Comparison of ENCODE assay signal across 9 cellular contexts in the genomic region with DNA sequence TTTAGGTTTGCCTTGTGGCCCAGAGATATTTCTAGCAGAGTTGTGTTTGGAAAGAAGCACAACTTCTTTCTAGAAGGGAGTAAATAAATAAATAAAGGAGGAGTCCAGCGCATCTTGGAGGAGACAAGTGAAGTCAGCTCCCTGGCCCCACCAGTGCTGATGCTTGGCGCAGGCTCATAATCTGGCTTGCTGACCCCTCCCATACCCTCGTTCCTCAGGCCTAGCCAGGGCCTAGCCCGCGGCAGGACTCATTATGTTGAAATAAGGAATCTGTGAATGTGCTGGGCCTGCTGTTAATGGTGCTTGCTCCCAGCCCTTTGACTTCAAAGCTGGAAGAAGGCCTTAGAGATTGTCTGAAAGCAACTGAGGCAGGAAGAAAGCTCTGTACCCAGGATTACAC. TPM values are rescaled to one million over a fixed set of nuclear protein-coding genes. Genes with fewer than 3 reads are reported as not detected.
DNase-seq lines count a peak whose midpoint lies in the region; TF ChIP-seq lines count a peak whose summit lies in the region.
"Had no signal": no experiment of that assay in that cellular context is flagged by ENCODE, and none has a peak within 500 bp of the region (broad histone marks: within the 10 kb centered on the region; RNA-seq: fewer than 3 reads in every experiment).

No MANE protein-coding gene starts in this region.

- H3K9me3 ChIP-seq in Peyer's patch (no peaks in the 10 kb centered on the region), esophagus squamous epithelium (no peaks in the 10 kb centered on the region), neutrophil (no peaks in the 10 kb centered on the region)
- H3K9me3 ChIP-seq: MG63 had no signal

- intact Hi-C loops in esophagus squamous epithelium (cut with DNase I), result loop anchor here (10.0 kb wide), 1 partner anchor 71 kb away; no protein-coding TSS in a partner anchor

- H3K27me3 ChIP-seq in Peyer's patch (no peaks in the 10 kb centered on the region), esophagus squamous epithelium (no peaks in the 10 kb centered on the region), neutrophil (no peaks in the 10 kb centered on the region)
- H3K27me3 ChIP-seq: MG63 had no signal

- no peaks in the 10 kb centered on the region for H3K36me3 ChIP-seq in Peyer's patch
- no peaks in the 10 kb centered on the region for H3K36me3 ChIP-seq in esophagus squamous epithelium
- H3K36me3 ChIP-seq in neutrophil, result no peaks in the 10 kb centered on the region

- H3K4me1 ChIP-seq in Peyer's patch (peaks cover 0 to 55% (median 5%) of the 10 kb centered on the region in 4 donors), esophagus squamous epithelium (peaks cover 48 to 87% (median 50%) of the 10 kb centered on the region in 3 donors), neutrophil (ENCODE audit: control insufficient read depth in 1 of 2, insufficient read depth in 1 of 2, low read depth in 1 of 2, low read length in 1 of 2) (peaks cover 83 to 87% of the 10 kb centered on the region in 2 experiments)

- TF ChIP-seq CTCF in Peyer's patch (IDR thresholded peaks at IDR 0.05) (no peak), esophagus squamous epithelium (IDR thresholded peaks at IDR 0.05) (peak in 1 of 6 experiments; percentile 4), neutrophil (IDR thresholded peaks at IDR 0.05) (no peak)

- H3K4me3 ChIP-seq in Peyer's patch, result no peak overlapping the region
- H3K4me3 ChIP-seq in esophagus squamous epithelium, result peak overlapping the region in 3 of 4 donors; percentile 10 to 64 (median 41)
- H3K4me3 ChIP-seq in neutrophil (ENCODE audit: low read depth in 1 of 2, low read length in 1 of 2), result peak overlapping the region; percentile 74 to 86
- H3K4me3 ChIP-seq: MG63 had no signal

- TF ChIP-seq POLR2A in Peyer's patch (IDR thresholded peaks at IDR 0.05), result no peak
- no peak for TF ChIP-seq POLR2A in esophagus squamous epithelium (IDR thresholded peaks at IDR 0.05)

- H3K27ac ChIP-seq in Peyer's patch (peak overlapping the region; percentile 4 to 95 (median 71)), esophagus squamous epithelium (peak overlapping the region; percentile 89 to 97 (median 92)), neutrophil (peak overlapping the region; percentile 99)

- DNase-seq in CD1c-positive myeloid dendritic cell (ENCODE audit: extremely low spot score) (peak; percentile 30), Peyer's patch (no peak), esophagus squamous epithelium (lab: John Stamatoyannopoulos, UW) (no peak), NCI-H2196 treated with DMSO at 0.1 percent for 48 hours (lab: John Stamatoyannopoulos, UW; ENCODE audit: unreplicated experiment) (no peak), SW 1271 (lab: John Stamatoyannopoulos, UW) (no peak), kidney tubule cell (ENCODE audit: low spot score) (no peak)
- no peak for DNase-seq in effector CD4-positive, alpha-beta T cell

- WGBS in esophagus squamous epithelium, 2 donors, result 56 to 80% methylated on average over 1 to 5 of the region's 5 CpGs

RNA-seq across cellular contexts. Expression of gene ZNF710, which starts 3.1 kb away (rescaled TPM):
- total RNA-seq in Peyer's patch (10 to 100 TPM; 19.8 to 31.3 (median 23.2) TPM), esophagus squamous epithelium (10 to 100 TPM; 15.1 to 27.4 (median 21.4) TPM)

Comparison
In these comparisons a context has a peak if more than half of its experiments do, and no peak if none do; other contexts are left out.
1. H3K4me3 ChIP-seq: peak in esophagus squamous epithelium (3 of 4) and neutrophil (2 of 2); none in Peyer's patch (0 of 4).
2. Peak in every context shown above with its lines, with median percentiles within 50 percentile points of each other: H3K27ac ChIP-seq.